In the genomic region with DNA sequence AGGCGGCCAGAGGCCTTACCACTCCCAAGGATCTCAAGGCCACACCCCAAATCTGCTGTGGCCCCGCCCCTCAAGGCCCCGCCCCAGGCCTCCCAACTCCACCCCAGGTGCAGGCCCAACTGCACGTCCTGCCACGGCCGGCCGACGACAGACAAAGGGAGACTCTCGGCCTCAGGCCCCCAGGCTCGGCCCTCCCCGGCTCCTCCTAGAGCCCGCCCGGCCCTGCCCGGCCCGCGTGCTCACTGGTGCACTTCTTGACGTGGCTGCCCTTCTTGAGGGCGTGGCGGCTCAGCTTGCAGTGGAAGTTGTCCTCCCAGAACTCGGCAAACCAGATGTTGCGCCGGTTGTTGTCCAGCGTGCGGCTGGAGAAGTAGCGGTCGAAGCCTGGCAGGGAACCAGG, we compare ENCODE assay signal across 9 cellular contexts.
DNase-seq lines count a peak whose midpoint lies in the region; ATAC-seq and TF ChIP-seq lines count a peak whose summit lies in the region.
"Had no signal": no experiment of that assay in that cellular context is flagged by ENCODE, and none has a peak within 500 bp of the region (broad histone marks: within the 10 kb centered on the region; RNA-seq: fewer than 3 reads in every experiment).

No MANE protein-coding gene starts in this region.

- ATAC-seq in gastroesophageal sphincter (peak; percentile 76), gastrocnemius medialis (peak; percentile 43 to 45), GM21576 (IDR thresholded peaks at IDR 0.05; ENCODE audit: unreplicated experiment) (no peak)
- ATAC-seq in activated CD8-positive, alpha-beta memory T cell treated with anti-CD3 and anti-CD28 coated beads, Interleukin-2, amount 10 ng/mL, durations not matched to agents 7 days and 5 days, result no peak

- CTCF ChIA-PET in GM10248 (lab: Yijun Ruan, JAX), result no interaction called here
- CTCF ChIA-PET in OCI-LY7 (lab: Charles Lee; ENCODE audit: unreplicated experiment), result no interaction called here
- CTCF ChIA-PET in activated CD8-positive, alpha-beta memory T cell treated with anti-CD3 and anti-CD28 coated beads, Interleukin-2, amount 10 ng/mL, durations not matched to agents 7 days and 5 days (lab: Charles Lee), result no interaction called here

- TF ChIP-seq POLR2A in gastroesophageal sphincter (IDR thresholded peaks at IDR 0.05) (no peak), gastrocnemius medialis (IDR thresholded peaks at IDR 0.05) (no peak)

- WGBS in gastroesophageal sphincter (ENCODE audit: low coverage in 1 of 2), 2 donors, result 10 to 67% methylated on average over 1 to 2 of the region's 26 CpGs

- TF ChIP-seq EP300 in gastroesophageal sphincter (IDR thresholded peaks at IDR 0.05), result no peak

- no peaks in the 10 kb centered on the region for H3K79me2 ChIP-seq in OCI-LY7 (ENCODE audit: insufficient read depth, low read depth, low read length)

- BruUV-seq in OCI-LY7 (replicated peaks; lab: Mats Ljungman, UMichigan), result no TSS peak

- H3K4me3 ChIP-seq in OCI-LY7 (ENCODE audit: low read depth, low read length, poor library complexity, severe bottlenecking), result no peak overlapping the region
- H3K4me3 ChIP-seq in gastroesophageal sphincter, result peak overlapping the region in 1 of 2 donors; percentile 28
- peak overlapping the region in 3 of 4 donors; percentile 15 to 33 (median 28) for H3K4me3 ChIP-seq in gastrocnemius medialis

- DNase-seq in GM10248 (ENCODE audit: extremely low spot score) (peak; percentile 54), OCI-LY7 (ENCODE audit: low spot score) (peak; percentile 84), gastrocnemius medialis (peak; percentile 15 to 44), osteocyte (ENCODE audit: extremely low spot score, unreplicated experiment) (no peak), GF-D8 (lab: John Stamatoyannopoulos, UW) (no peak)
- DNase-seq in activated CD8-positive, alpha-beta memory T cell treated with anti-CD3 and anti-CD28 coated beads, Interleukin-2, amount 10 ng/mL, durations not matched to agents 7 days and 5 days, result no peak
- DNase-seq: activated CD4-positive, alpha-beta T cell treated with anti-CD3 and anti-CD28 coated beads for 1 hour had no signal

- no peaks in the 10 kb centered on the region; the same call in 1 of the 2 replicates for H4K20me1 ChIP-seq in OCI-LY7 (ENCODE audit: insufficient read depth, low read length)

- H3K9me3 ChIP-seq in OCI-LY7 (ENCODE audit: low read length) (no peaks in the 10 kb centered on the region), gastroesophageal sphincter (no peaks in the 10 kb centered on the region), gastrocnemius medialis (no peaks in the 10 kb centered on the region)

- H3K27me3 ChIP-seq in gastroesophageal sphincter, result peaks cover 52% of the 10 kb centered on the region
- H3K27me3 ChIP-seq in gastrocnemius medialis, result peaks cover 0 to 2% (median 0%) of the 10 kb centered on the region in 3 donors

- H3K27ac ChIP-seq in OCI-LY7 (ENCODE audit: low read depth, low read length, poor library complexity, severe bottlenecking) (no peak overlapping the region), gastroesophageal sphincter (peak overlapping the region in 1 of 4 donors; percentile 48), gastrocnemius medialis (peak overlapping the region in 1 of 4 donors; percentile 19)

- no peak overlapping the region for H3K27ac Mint-ChIP-seq in activated CD8-positive, alpha-beta memory T cell treated with anti-CD3 and anti-CD28 coated beads, Interleukin-2, amount 10 ng/mL, durations not matched to agents 7 days and 5 days
- no peak overlapping the region for H3K27ac Mint-ChIP-seq in osteocyte (ENCODE audit: unreplicated experiment)

- in situ Hi-C loops in gastrocnemius medialis (cut with MboI; ENCODE audit: low sequenced_read_pairs in 4 of 4), result loop anchor here in 3 of 4 donors (5.0 to 10.0 kb wide), 2 partner anchors 96 to 98 kb away; no protein-coding TSS in a partner anchor

- peaks cover 8% of the 10 kb centered on the region for H3K27me3 Mint-ChIP-seq in activated CD8-positive, alpha-beta memory T cell treated with anti-CD3 and anti-CD28 coated beads, Interleukin-2, amount 10 ng/mL, durations not matched to agents 7 days and 5 days
- peaks cover 6% of the 10 kb centered on the region for H3K27me3 Mint-ChIP-seq in osteocyte (ENCODE audit: unreplicated experiment)

- H3K36me3 ChIP-seq in OCI-LY7 (ENCODE audit: insufficient read depth, low read length) (no peaks in the 10 kb centered on the region), gastroesophageal sphincter (no peaks in the 10 kb centered on the region), gastrocnemius medialis (no peaks in the 10 kb centered on the region)

- no peak overlapping the region for H3K4me3 Mint-ChIP-seq in activated CD8-positive, alpha-beta memory T cell treated with anti-CD3 and anti-CD28 coated beads, Interleukin-2, amount 10 ng/mL, durations not matched to agents 7 days and 5 days
- no peak overlapping the region for H3K4me3 Mint-ChIP-seq in osteocyte (ENCODE audit: unreplicated experiment)

- H2AFZ ChIP-seq in OCI-LY7 (ENCODE audit: low read length), result peak overlapping the region; percentile 46; the same call in 1 of the 2 replicates

- intact Hi-C loops in OCI-LY7 (cut with micrococcal nuclease; ENCODE audit: unreplicated experiment) (no loop called here), gastrocnemius medialis (cut with DNase I; ENCODE audit: low total_unique reads) (no loop called here)

- peak overlapping the region; percentile 44 for H3K4me2 ChIP-seq in OCI-LY7 (ENCODE audit: low read length)

- POLR2A ChIA-PET in GM10248 (lab: Yijun Ruan, JAX), result no interaction called here
- POLR2A ChIA-PET in OCI-LY7 (lab: Charles Lee), result no interaction called here

- H3K9me3 Mint-ChIP-seq in activated CD8-positive, alpha-beta memory T cell treated with anti-CD3 and anti-CD28 coated beads, Interleukin-2, amount 10 ng/mL, durations not matched to agents 7 days and 5 days (ENCODE audit: low read depth), result no peaks in the 10 kb centered on the region
- no peaks in the 10 kb centered on the region for H3K9me3 Mint-ChIP-seq in osteocyte (ENCODE audit: unreplicated experiment)

- H3K36me3 Mint-ChIP-seq in activated CD8-positive, alpha-beta memory T cell treated with anti-CD3 and anti-CD28 coated beads, Interleukin-2, amount 10 ng/mL, durations not matched to agents 7 days and 5 days, result no peaks in the 10 kb centered on the region
- no peaks in the 10 kb centered on the region for H3K36me3 Mint-ChIP-seq in osteocyte (ENCODE audit: unreplicated experiment)

- no peaks in the 10 kb centered on the region for H3K9me2 ChIP-seq in OCI-LY7 (ENCODE audit: insufficient read depth, low read length)

- TF ChIP-seq CTCF in GM10248 (IDR thresholded peaks at IDR 0.05; ENCODE audit: control extremely low read depth, extremely low read depth, low read depth, missing control alignments), result no peak
- no peak for TF ChIP-seq CTCF in OCI-LY7 (conservative IDR thresholded peaks at IDR 0.05; ENCODE audit: low read length)
- TF ChIP-seq CTCF in gastroesophageal sphincter (IDR thresholded peaks at IDR 0.05), result no peak
- TF ChIP-seq CTCF in gastrocnemius medialis (IDR thresholded peaks at IDR 0.05 in 4 of 5, conservative IDR thresholded peaks at IDR 0.05 in 1 of 5), result no peak
- no peak for TF ChIP-seq CTCF in osteocyte (IDR thresholded peaks at IDR 0.05)

- peaks cover 30% of the 10 kb centered on the region for H3K4me1 ChIP-seq in OCI-LY7 (ENCODE audit: insufficient read depth, low read length, poor library complexity, severe bottlenecking)
- H3K4me1 ChIP-seq in gastroesophageal sphincter, result peaks cover 0 to 11% (median 0%) of the 10 kb centered on the region in 3 donors
- no peaks in the 10 kb centered on the region for H3K4me1 ChIP-seq in gastrocnemius medialis

- no peaks in the 10 kb centered on the region for H3K4me1 Mint-ChIP-seq in activated CD8-positive, alpha-beta memory T cell treated with anti-CD3 and anti-CD28 coated beads, Interleukin-2, amount 10 ng/mL, durations not matched to agents 7 days and 5 days
- H3K4me1 Mint-ChIP-seq in osteocyte (ENCODE audit: unreplicated experiment), result peaks cover 10% of the 10 kb centered on the region

Comparison
In these comparisons a context has a peak if more than half of its experiments do, and no peak if none do; other contexts are left out.
1. DNase-seq: peak in GM10248 (single experiment), OCI-LY7 (single experiment) and gastrocnemius medialis (2 of 2); none in activated CD8-positive, alpha-beta memory T cell treated with anti-CD3 and anti-CD28 coated beads, Interleukin-2, amount 10 ng/mL, durations not matched to agents 7 days and 5 days (single experiment), osteocyte (single experiment) and GF-D8 (single experiment).
2. ATAC-seq: peak in gastroesophageal sphincter (single experiment) and gastrocnemius medialis (2 of 2); none in activated CD8-positive, alpha-beta memory T cell treated with anti-CD3 and anti-CD28 coated beads, Interleukin-2, amount 10 ng/mL, durations not matched to agents 7 days and 5 days (single experiment) and GM21576 (single experiment).